In the genomic region with DNA sequence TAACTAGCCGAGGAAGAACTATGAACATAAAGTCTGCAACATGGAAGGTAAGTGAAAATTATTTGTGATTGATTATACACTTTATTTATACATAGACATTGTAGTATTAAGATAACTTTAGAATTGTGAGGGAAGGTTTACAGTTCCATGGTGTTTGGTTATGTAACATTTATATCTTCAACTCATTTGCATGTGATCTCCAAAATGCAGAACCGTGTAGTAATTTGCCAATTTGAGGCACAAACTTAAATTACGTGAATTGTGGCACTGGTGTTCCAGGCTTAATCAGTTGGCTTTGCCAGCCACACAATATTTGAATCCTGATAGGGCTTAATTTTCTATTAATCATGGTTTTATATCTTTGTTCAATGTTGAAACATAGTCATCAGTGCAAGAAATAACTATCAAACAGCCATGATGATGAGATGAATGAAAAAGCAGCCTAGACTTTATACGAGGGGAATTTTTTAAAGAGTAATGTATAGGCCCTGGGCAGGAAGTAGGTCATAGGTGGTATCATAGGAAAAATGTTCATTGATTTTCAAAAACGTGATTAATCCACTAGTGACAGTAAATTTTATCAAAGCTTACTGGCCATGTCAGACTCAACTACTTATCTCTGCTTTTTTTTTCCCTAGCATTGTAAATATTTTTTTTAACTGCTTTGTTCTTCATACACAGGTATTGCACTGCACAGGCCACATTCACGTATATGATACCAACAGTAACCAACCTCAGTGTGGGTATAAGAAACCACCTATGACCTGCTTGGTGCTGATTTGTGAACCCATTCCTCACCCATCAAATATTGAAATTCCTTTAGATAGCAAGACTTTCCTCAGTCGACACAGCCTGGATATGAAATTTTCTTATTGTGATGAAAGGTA, we compare ENCODE assay signal across 18 cellular contexts. TPM values are rescaled to one million over a fixed set of nuclear protein-coding genes. Genes with fewer than 3 reads are reported as not detected.
DNase-seq lines count a peak whose midpoint lies in the region; ATAC-seq, FAIRE-seq and TF ChIP-seq lines count a peak whose summit lies in the region.
"Had no signal": no experiment of that assay in that cellular context is flagged by ENCODE, and none has a peak within 500 bp of the region (broad histone marks: within the 10 kb centered on the region; RNA-seq: fewer than 3 reads in every experiment).

No MANE protein-coding gene starts in this region.

- no peak overlapping the region for H3K4me3 ChIP-seq in RWPE2 (ENCODE audit: severe bottlenecking)
- no peak overlapping the region for H3K4me3 ChIP-seq in astrocyte (ENCODE audit: insufficient read depth, low read depth, low read length)
- H3K4me3 ChIP-seq: coronary artery, gastrocnemius medialis, mucosa of descending colon had no signal

- peak overlapping the region; percentile 67 for H3K27ac Mint-ChIP-seq in activated naive CD4-positive, alpha-beta T cell treated with anti-CD3 and anti-CD28 coated beads, Interleukin-2, amount 10 ng/mL, durations not matched to agents 7 days and 5 days
- peak overlapping the region; percentile 67 for H3K27ac Mint-ChIP-seq in astrocyte (ENCODE audit: unreplicated experiment)
- peak overlapping the region in 1 of 2 donors; percentile 42 for H3K27ac Mint-ChIP-seq in stimulated activated naive CD8-positive, alpha-beta T cell treated with anti-CD3 and anti-CD28 coated beads, Interleukin-15, amount 100 ng/mL, for 72 hours

- TF ChIP-seq CTCF in RWPE2 (IDR thresholded peaks at IDR 0.05; ENCODE audit: poor library complexity, severe bottlenecking), result no peak
- TF ChIP-seq CTCF in astrocyte (IDR thresholded peaks at IDR 0.05; ENCODE audit: insufficient read depth, low read depth, low read length), result no peak

- DNase-seq in activated naive CD4-positive, alpha-beta T cell treated with anti-CD3 and anti-CD28 coated beads, Interleukin-2, amount 10 ng/mL, durations not matched to agents 7 days and 5 days, result no peak
- DNase-seq in activated naive CD4-positive, alpha-beta T cell (lab: John Stamatoyannopoulos, UW), result no peak
- DNase-seq in RWPE2 (ENCODE audit: low spot score) (no peak), astrocyte (ENCODE audit: low read depth) (no peak), NCI-H128 (lab: John Stamatoyannopoulos, UW; ENCODE audit: unreplicated experiment) (no peak), posterior cingulate gyrus (no peak)
- DNase-seq in stimulated activated naive CD8-positive, alpha-beta T cell treated with anti-CD3 and anti-CD28 coated beads, Interleukin-15, amount 100 ng/mL, for 72 hours, result peak in 1 of 2 donors; percentile 26
- DNase-seq: activated CD4-positive, CD25-positive, alpha-beta regulatory T cell treated with anti-CD3 and anti-CD28 coated beads, Interleukin-2, amount 50 U/mL, for 72 hours; gastrocnemius medialis; MM.1S; mucosa of descending colon; NCI-H187 treated with DMSO at 0.1 percent for 48 hours; NCI-H446 treated with DMSO at 0.1 percent for 48 hours; NK-92 treated with Interleukin-12 subunit alpha and Interleukin-12 subunit beta, amount 100 ng/mL, for 24 hours; SHP77 treated with DMSO at 0.1 percent for 48 hours had no signal

- ATAC-seq in RWPE2 (ENCODE audit: low read depth) (no peak), GM19452 (IDR thresholded peaks at IDR 0.05; ENCODE audit: unreplicated experiment) (no peak)
- ATAC-seq in stimulated activated naive CD8-positive, alpha-beta T cell treated with anti-CD3 and anti-CD28 coated beads, Interleukin-15, amount 100 ng/mL, for 72 hours, result peak; percentile 90
- ATAC-seq: gastrocnemius medialis, mucosa of descending colon, sciatic nerve had no signal

- H2AFZ ChIP-seq in astrocyte (ENCODE audit: low read depth, low read length), result no peak overlapping the region

- no peak overlapping the region for H3K9ac ChIP-seq in astrocyte (ENCODE audit: low read length)

- no peak for FAIRE-seq in astrocyte (lab: Jason Lieb, UNC)

- H4K20me1 ChIP-seq in astrocyte (ENCODE audit: insufficient read depth, low read length), result peaks cover 78% of the 10 kb centered on the region

- H3K36me3 Mint-ChIP-seq in activated naive CD4-positive, alpha-beta T cell treated with anti-CD3 and anti-CD28 coated beads, Interleukin-2, amount 10 ng/mL, durations not matched to agents 7 days and 5 days, result peaks cover 68% of the 10 kb centered on the region
- H3K36me3 Mint-ChIP-seq in astrocyte (ENCODE audit: low read depth, unreplicated experiment), result peaks cover 18% of the 10 kb centered on the region

- peaks cover 94% of the 10 kb centered on the region for H3K79me2 ChIP-seq in astrocyte (ENCODE audit: insufficient read depth, low read length)

- intact Hi-C loops in posterior cingulate gyrus (cut with DNase I), result no loop called here

- H3K27me3 ChIP-seq in RWPE2 (ENCODE audit: insufficient read depth, poor library complexity, severe bottlenecking) (no peaks in the 10 kb centered on the region), astrocyte (ENCODE audit: insufficient read depth, low read length) (no peaks in the 10 kb centered on the region)
- H3K27me3 ChIP-seq: gastrocnemius medialis had no signal

- H3K9me3 ChIP-seq in RWPE2 (ENCODE audit: severe bottlenecking) (no peaks in the 10 kb centered on the region), astrocyte (ENCODE audit: insufficient read depth, low read depth, low read length) (no peaks in the 10 kb centered on the region)
- H3K9me3 ChIP-seq: gastrocnemius medialis, mucosa of descending colon had no signal

- no peak overlapping the region for H3K4me3 Mint-ChIP-seq in activated naive CD4-positive, alpha-beta T cell treated with anti-CD3 and anti-CD28 coated beads, Interleukin-2, amount 10 ng/mL, durations not matched to agents 7 days and 5 days
- H3K4me3 Mint-ChIP-seq in astrocyte (ENCODE audit: unreplicated experiment), result no peak overlapping the region
- no peak overlapping the region for H3K4me3 Mint-ChIP-seq in stimulated activated naive CD8-positive, alpha-beta T cell treated with anti-CD3 and anti-CD28 coated beads, Interleukin-15, amount 100 ng/mL, for 72 hours

- peaks cover 56% of the 10 kb centered on the region for H3K4me1 Mint-ChIP-seq in activated naive CD4-positive, alpha-beta T cell treated with anti-CD3 and anti-CD28 coated beads, Interleukin-2, amount 10 ng/mL, durations not matched to agents 7 days and 5 days
- peaks cover 44% of the 10 kb centered on the region for H3K4me1 Mint-ChIP-seq in astrocyte (ENCODE audit: low read depth, unreplicated experiment)
- H3K4me1 Mint-ChIP-seq in stimulated activated naive CD8-positive, alpha-beta T cell treated with anti-CD3 and anti-CD28 coated beads, Interleukin-15, amount 100 ng/mL, for 72 hours, result peaks cover 56% of the 10 kb centered on the region

- no peak overlapping the region for H3K4me2 ChIP-seq in astrocyte (ENCODE audit: low read length)

- no peaks in the 10 kb centered on the region for H3K27me3 Mint-ChIP-seq in activated naive CD4-positive, alpha-beta T cell treated with anti-CD3 and anti-CD28 coated beads, Interleukin-2, amount 10 ng/mL, durations not matched to agents 7 days and 5 days
- H3K27me3 Mint-ChIP-seq in astrocyte (ENCODE audit: low read depth, unreplicated experiment), result no peaks in the 10 kb centered on the region
- no peaks in the 10 kb centered on the region for H3K27me3 Mint-ChIP-seq in stimulated activated naive CD8-positive, alpha-beta T cell treated with anti-CD3 and anti-CD28 coated beads, Interleukin-15, amount 100 ng/mL, for 72 hours

- H3K36me3 ChIP-seq in RWPE2 (ENCODE audit: low read depth) (peaks cover 100% of the 10 kb centered on the region), astrocyte (ENCODE audit: insufficient read depth, low read length) (peaks cover 85% of the 10 kb centered on the region)

- H3K9me3 Mint-ChIP-seq in activated naive CD4-positive, alpha-beta T cell treated with anti-CD3 and anti-CD28 coated beads, Interleukin-2, amount 10 ng/mL, durations not matched to agents 7 days and 5 days, result no peaks in the 10 kb centered on the region
- no peaks in the 10 kb centered on the region for H3K9me3 Mint-ChIP-seq in astrocyte (ENCODE audit: unreplicated experiment)
- no peaks in the 10 kb centered on the region for H3K9me3 Mint-ChIP-seq in stimulated activated naive CD8-positive, alpha-beta T cell treated with anti-CD3 and anti-CD28 coated beads, Interleukin-15, amount 100 ng/mL, for 72 hours

- CTCF ChIA-PET in activated naive CD4-positive, alpha-beta T cell treated with anti-CD3 and anti-CD28 coated beads, Interleukin-2, amount 10 ng/mL, durations not matched to agents 7 days and 5 days (lab: Charles Lee), result interaction anchor here (0.7 to 1.1 kb wide), 3 partner anchors 22 to 252 kb away, joined by 3 to 6 read pairs (median 5); no protein-coding TSS in a partner anchor

- H3K27ac ChIP-seq in RWPE2 (ENCODE audit: poor library complexity, severe bottlenecking), result peak overlapping the region; percentile 46
- H3K27ac ChIP-seq in astrocyte (ENCODE audit: low read depth, low read length), result no peak overlapping the region
- H3K27ac ChIP-seq: coronary artery, gastrocnemius medialis had no signal

- H3K4me1 ChIP-seq in RWPE2 (ENCODE audit: insufficient read depth, poor library complexity, severe bottlenecking) (peaks cover 45% of the 10 kb centered on the region), astrocyte (ENCODE audit: insufficient read depth, low read length) (no peaks in the 10 kb centered on the region)
- H3K4me1 ChIP-seq: gastrocnemius medialis had no signal

RNA-seq across cellular contexts. Expression of a gene that starts 31.7 kb away (rescaled TPM):
- total RNA-seq in astrocyte, result 435 and 475 TPM in 2 replicates

RNA-seq across cellular contexts. Expression of a gene that starts 35.2 kb away (rescaled TPM):
- total RNA-seq in astrocyte, result 12.9 and 14.1 TPM in 2 replicates
